Comparison of ENCODE assay signal across 24 cellular contexts in the genomic region with DNA sequence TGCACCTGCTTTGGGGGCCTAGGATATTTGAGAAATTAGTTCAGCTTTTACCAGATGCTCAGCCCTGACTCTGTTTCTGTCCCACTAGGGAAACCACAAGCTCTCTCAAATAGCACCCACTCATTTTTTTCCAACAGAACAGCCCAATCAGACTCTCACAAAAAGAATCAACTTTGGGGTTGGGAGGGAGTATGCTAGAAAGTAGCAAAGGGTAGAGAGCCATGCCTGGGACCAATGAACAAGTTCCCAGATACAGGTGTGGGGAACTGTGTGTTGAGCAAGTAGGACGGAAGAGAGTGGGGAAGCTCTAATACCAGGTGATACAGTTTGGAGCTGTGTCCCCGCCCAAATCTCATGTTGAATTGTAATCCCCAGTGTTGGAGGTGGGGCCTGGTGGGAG. TPM values are rescaled to one million over a fixed set of nuclear protein-coding genes. Genes with fewer than 3 reads are reported as not detected.
DNase-seq lines count a peak whose midpoint lies in the region; ATAC-seq, FAIRE-seq and TF ChIP-seq lines count a peak whose summit lies in the region.
"Had no signal": no experiment of that assay in that cellular context is flagged by ENCODE, and none has a peak within 500 bp of the region (broad histone marks: within the 10 kb centered on the region; RNA-seq: fewer than 3 reads in every experiment).

No MANE protein-coding gene starts in this region.

- H3K4me2 ChIP-seq in KMS-11: peak overlapping the region; percentile 84
- H3K4me2 ChIP-seq in K562 (ENCODE audit: insufficient read depth, low read length): no peak overlapping the region
- H3K4me2 ChIP-seq: A549 had no signal

- no peaks in the 10 kb centered on the region for H3K9me1 ChIP-seq in K562 (ENCODE audit: control insufficient read depth, insufficient read depth, low read length)

- H3K4me3 ChIP-seq in KMS-11 (IDR thresholded peaks at IDR 0.05; ENCODE audit: insufficient read depth, low read depth, low read length) (no peak overlapping the region), K562 (no peak overlapping the region)
- H3K4me3 ChIP-seq: A549 had no signal

- peaks cover 39% of the 10 kb centered on the region for H3K36me3 Mint-ChIP-seq in activated naive CD4-positive, alpha-beta T cell treated with anti-CD3 and anti-CD28 coated beads, Interleukin-2, amount 10 ng/mL, durations not matched to agents 7 days and 5 days

- H3K9ac ChIP-seq in KMS-11: no peak overlapping the region
- H3K9ac ChIP-seq in K562 (ENCODE audit: insufficient read depth in 1 of 2, low read depth in 2 of 2, low read length in 2 of 2): no peak overlapping the region

- TF ChIP-seq CTCF in KMS-11 (conservative IDR thresholded peaks at IDR 0.05; ENCODE audit: low read depth, low read length): no peak
- no peak for TF ChIP-seq CTCF in K562 (IDR thresholded peaks at IDR 0.05 in 2 of 3, conservative IDR thresholded peaks at IDR 0.05 in 1 of 3; ENCODE audit: insufficient read depth in 2 of 3, low read depth in 1 of 3, low read length in 3 of 3)

- peaks cover 2% of the 10 kb centered on the region for H3K9me3 Mint-ChIP-seq in activated naive CD4-positive, alpha-beta T cell treated with anti-CD3 and anti-CD28 coated beads, Interleukin-2, amount 10 ng/mL, durations not matched to agents 7 days and 5 days

- intact Hi-C loops in K562 (cut with micrococcal nuclease): no loop called here

- H4K20me1 ChIP-seq in KMS-11 (ENCODE audit: insufficient read depth): no peaks in the 10 kb centered on the region
- H4K20me1 ChIP-seq in K562 (replicated peaks; ENCODE audit: control insufficient read depth, insufficient read depth, low read length): 0 out of 2 replicates have a peak, but pooled peaks cover 4% of the 10 kb centered on the region

- H3K4me1 Mint-ChIP-seq in activated naive CD4-positive, alpha-beta T cell treated with anti-CD3 and anti-CD28 coated beads, Interleukin-2, amount 10 ng/mL, durations not matched to agents 7 days and 5 days: no peaks in the 10 kb centered on the region

- FAIRE-seq in K562 (lab: Jason Lieb, UNC): peak; percentile 29
- FAIRE-seq: A549, G401.6 had no signal

- H3K27ac Mint-ChIP-seq in activated naive CD4-positive, alpha-beta T cell treated with anti-CD3 and anti-CD28 coated beads, Interleukin-2, amount 10 ng/mL, durations not matched to agents 7 days and 5 days: peak overlapping the region; percentile 39

- TF ChIP-seq EP300 in K562 (IDR thresholded peaks at IDR 0.05; ENCODE audit: low read length): no peak

- no peak overlapping the region for H3K4me3 Mint-ChIP-seq in activated naive CD4-positive, alpha-beta T cell treated with anti-CD3 and anti-CD28 coated beads, Interleukin-2, amount 10 ng/mL, durations not matched to agents 7 days and 5 days
- H3K4me3 Mint-ChIP-seq: CD4-positive, alpha-beta memory T cell had no signal

- no peak for TF ChIP-seq RAD21 in K562 (CRISPR knock-in tag; conservative IDR thresholded peaks at IDR 0.05 in 1 of 2, IDR thresholded peaks at IDR 0.05 in 1 of 2)

- peak overlapping the region; percentile 44; the same call in 1 of the 2 replicates for H2AFZ ChIP-seq in KMS-11 (ENCODE audit: low read depth)
- H2AFZ ChIP-seq in K562 (ENCODE audit: low read depth, low read length): no peak overlapping the region

- CTCF ChIA-PET in activated naive CD4-positive, alpha-beta T cell treated with anti-CD3 and anti-CD28 coated beads, Interleukin-2, amount 10 ng/mL, durations not matched to agents 7 days and 5 days (lab: Charles Lee): no interaction called here
- CTCF ChIA-PET in K562 (lab: Yijun Ruan, JAX; ENCODE audit: low intra/inter-chr PET ratio): no interaction called here

- 100% methylated on average over 2 of the region's 2 CpGs for WGBS in K562 (ENCODE audit: insufficient coverage, low coverage, missing lambda C conversion rate)

- H3K27ac ChIP-seq in KMS-11: peak overlapping the region; percentile 36; the same call in 1 of the 2 replicates
- no peak overlapping the region for H3K27ac ChIP-seq in K562 (ENCODE audit: extremely low read depth, low read depth, low read length)
- H3K27ac ChIP-seq: A549, RWPE1 had no signal

- in situ Hi-C loops in K562 (cut with MboI): no loop called here

- POLR2A ChIA-PET in K562 (lab: Yijun Ruan, JAX): interaction anchor here (0.6 kb wide), 2 partner anchors 41 to 49 kb away, joined by 3 read pairs; a partner anchor contains a TSS

- H3K27me3 Mint-ChIP-seq in activated naive CD4-positive, alpha-beta T cell treated with anti-CD3 and anti-CD28 coated beads, Interleukin-2, amount 10 ng/mL, durations not matched to agents 7 days and 5 days: no peaks in the 10 kb centered on the region
- H3K27me3 Mint-ChIP-seq: CD4-positive, alpha-beta memory T cell had no signal

- no TSS peak for BruUV-seq in K562 (replicated peaks; lab: Mats Ljungman, UMichigan)

- no peak; the same call in 2 of the 3 replicates for ATAC-seq in K562
- ATAC-seq in HG03108 (IDR thresholded peaks at IDR 0.05; ENCODE audit: unreplicated experiment): no peak
- ATAC-seq: A549, Panc1 had no signal

- H3K36me3 ChIP-seq in KMS-11 (ENCODE audit: insufficient read depth) (no peaks in the 10 kb centered on the region), K562 (ENCODE audit: control insufficient read depth, insufficient read depth, low read length) (peaks cover 28% of the 10 kb centered on the region)

- H3K27me3 ChIP-seq in KMS-11 (ENCODE audit: insufficient read depth, low read depth) (no peaks in the 10 kb centered on the region), K562 (ENCODE audit: control insufficient read depth in 2 of 2, insufficient read depth in 2 of 2, low read length in 2 of 2) (no peaks in the 10 kb centered on the region)

- peaks cover 44% of the 10 kb centered on the region for H3K4me1 ChIP-seq in KMS-11 (ENCODE audit: low read depth, poor library complexity, severe bottlenecking)
- H3K4me1 ChIP-seq in K562 (replicated peaks in 1 of 2; ENCODE audit: control insufficient read depth in 2 of 2, insufficient read depth in 2 of 2, low read length in 2 of 2): peaks cover 2 to 5% of the 10 kb centered on the region in 2 experiments; a peak in 4 of 5 replicates
- H3K4me1 ChIP-seq: A549 had no signal

- TF ChIP-seq POLR2A in K562 (conservative IDR thresholded peaks at IDR 0.05): no peak

- no peaks in the 10 kb centered on the region for H3K79me2 ChIP-seq in KMS-11 (ENCODE audit: insufficient read depth, low read depth)
- no peaks in the 10 kb centered on the region for H3K79me2 ChIP-seq in K562 (ENCODE audit: control insufficient read depth, insufficient read depth, low read length)

- DNase-seq in activated naive CD4-positive, alpha-beta T cell treated with anti-CD3 and anti-CD28 coated beads, Interleukin-2, amount 10 ng/mL, durations not matched to agents 7 days and 5 days: no peak
- no peak for DNase-seq in activated naive CD4-positive, alpha-beta T cell (lab: John Stamatoyannopoulos, UW)
- no peak for DNase-seq in K562 (ENCODE audit: extremely low read depth in 1 of 4, low spot score in 3 of 4)
- DNase-seq in NCI-H524 (lab: John Stamatoyannopoulos, UW): no peak
- DNase-seq in OCI-M2 (lab: John Stamatoyannopoulos, UW; ENCODE audit: unreplicated experiment): no peak
- DNase-seq: C1 segment of cervical spinal cord; CD4-positive, alpha-beta memory T cell; COR-L47; IMR-90; NCI-H1092; NCI-H1417 treated with DMSO at 0.1 percent for 48 hours; NCI-H1694 treated with DMSO at 0.1 percent for 48 hours; NCI-H345; NCI-H510A treated with DMSO at 0.1 percent for 48 hours; NCI-H748 treated with DMSO at 0.1 percent for 48 hours; SHP77; T-helper 1 cell had no signal

- H3K9me3 ChIP-seq in K562 (replicated peaks; ENCODE audit: control insufficient read depth, insufficient read depth, low read depth, low read length): no peaks in the 10 kb centered on the region
- H3K9me3 ChIP-seq: A549 had no signal

RNA-seq across cellular contexts. Expression of a gene that starts 41.1 kb away (rescaled TPM):
- 100 and 148 TPM in 2 replicates for total RNA-seq in K562 (2011; cell fraction: chromatin; rRNA removed; ENCODE audit: low replicate concordance)
- total RNA-seq in K562 (2011; cell fraction: nucleolus; rRNA removed): 31.2 and 37.6 TPM in 2 replicates
- 33.7 and 43.8 TPM in 2 replicates for total RNA-seq in K562 (2011; cell fraction: nucleoplasm; rRNA removed)
- 1.9 and 4.6 TPM in 2 replicates for total RNA-seq in K562 (2014; rRNA removed)
- 5.4 and 8.1 TPM in 2 replicates for total RNA-seq in K562 (2014; rRNA removed; fragmentation: Illumina TruSeq; extraction: Trizol)
- total RNA-seq in K562 (2015; rRNA removed; fragmentation: Illumina TruSeq; extraction: Trizol): 4.1 and 4.9 TPM in 2 replicates
- total RNA-seq in K562 (2021): 5.9 and 6.7 TPM in 2 replicates
- 7.3 and 9.0 TPM in 2 replicates for polyA plus RNA-seq in K562 (2011; rRNA removed)
- polyA plus RNA-seq in K562 (2011; cell fraction: cytosol; rRNA removed): 2.8 and 4.2 TPM in 2 replicates
- 26.4 and 34.2 TPM in 2 replicates for polyA plus RNA-seq in K562 (2011; cell fraction: nucleus; rRNA removed)
- 3.8 and 6.0 TPM in 2 replicates for polyA plus RNA-seq in K562 (2012)
- 4.5 and 4.9 TPM in 2 replicates for polyA plus RNA-seq in K562 (2014; fragmentation: Illumina TruSeq; extraction: Trizol)
- 1 to 10 TPM; 1.1 to 1.2 TPM for polyA plus RNA-seq in K562 (2014; fragmentation: Nextera tagmentation; extraction: Ambion mirVana)
- polyA plus RNA-seq in K562 (2014; rRNA removed): 5.1 and 6.7 TPM in 2 replicates
- 25.1 and 26.9 TPM in 2 replicates for polyA minus RNA-seq in K562 (2011; rRNA and poly(A)+ RNA removed)
- polyA minus RNA-seq in K562 (2011; cell fraction: cytosol; rRNA and poly(A)+ RNA removed): 3.0 TPM in 2 replicates
- polyA minus RNA-seq in K562 (2011; cell fraction: nucleus; rRNA and poly(A)+ RNA removed): 16.6 and 19.3 TPM in 2 replicates

RNA-seq across cellular contexts. Expression of a gene that starts 41.3 kb away (rescaled TPM):
- total RNA-seq in K562 (2011; cell fraction: chromatin; rRNA removed; ENCODE audit: low replicate concordance): 560 and 600 TPM in 2 replicates
- total RNA-seq in K562 (2011; cell fraction: nucleolus; rRNA removed): 526 and 569 TPM in 2 replicates
- 1,166 and 1,811 TPM in 2 replicates for total RNA-seq in K562 (2011; cell fraction: nucleoplasm; rRNA removed)
- total RNA-seq in K562 (2014; rRNA removed): 2,206 and 2,540 TPM in 2 replicates
- total RNA-seq in K562 (2014; rRNA removed; fragmentation: Illumina TruSeq; extraction: Trizol): 2,267 and 2,674 TPM in 2 replicates
- 2,745 and 2,768 TPM in 2 replicates for total RNA-seq in K562 (2015; rRNA removed; fragmentation: Illumina TruSeq; extraction: Trizol)
- total RNA-seq in K562 (2021): 1,153 and 1,212 TPM in 2 replicates
- polyA plus RNA-seq in K562 (2011; rRNA removed): 1,586 and 1,654 TPM in 2 replicates
- 1,514 and 1,625 TPM in 2 replicates for polyA plus RNA-seq in K562 (2011; cell fraction: cytosol; rRNA removed)
- polyA plus RNA-seq in K562 (2011; cell fraction: nucleus; rRNA removed): 535 and 616 TPM in 2 replicates
- 1,939 and 1,982 TPM in 2 replicates for polyA plus RNA-seq in K562 (2012)
- polyA plus RNA-seq in K562 (2014; fragmentation: Illumina TruSeq; extraction: Trizol): 3,464 and 4,241 TPM in 2 replicates
- polyA plus RNA-seq in K562 (2014; fragmentation: Nextera tagmentation; extraction: Ambion mirVana): 100 to 1,000 TPM; 790 to 918 TPM
- 3,280 and 3,385 TPM in 2 replicates for polyA plus RNA-seq in K562 (2014; rRNA removed)
- 710 and 903 TPM in 2 replicates for polyA minus RNA-seq in K562 (2011; rRNA and poly(A)+ RNA removed)
- polyA minus RNA-seq in K562 (2011; cell fraction: cytosol; rRNA and poly(A)+ RNA removed): 532 and 573 TPM in 2 replicates
- 291 and 482 TPM in 2 replicates for polyA minus RNA-seq in K562 (2011; cell fraction: nucleus; rRNA and poly(A)+ RNA removed)

RNA-seq across cellular contexts. Expression of a gene that starts 47.3 kb away (rescaled TPM):
- not detected in 2 replicates for total RNA-seq in K562 (2011; cell fraction: chromatin; rRNA removed; ENCODE audit: low replicate concordance)
- not detected in 2 replicates for total RNA-seq in K562 (2011; cell fraction: nucleolus; rRNA removed)
- not detected in 2 replicates for total RNA-seq in K562 (2011; cell fraction: nucleoplasm; rRNA removed)
- total RNA-seq in K562 (2014; rRNA removed) (not detected in 2 replicates), K562 (2014; rRNA removed; fragmentation: Illumina TruSeq; extraction: Trizol) (not detected in 2 replicates), K562 (2015; rRNA removed; fragmentation: Illumina TruSeq; extraction: Trizol) (not detected in 2 replicates), K562 (2021) (not detected in 2 replicates)
- polyA plus RNA-seq in K562 (2011; rRNA removed) (0.05 TPM in 1 of 2 replicates, not detected in the other), K562 (2014; fragmentation: Illumina TruSeq; extraction: Trizol) (not detected in 2 replicates), K562 (2014; fragmentation: Nextera tagmentation; extraction: Ambion mirVana) (not detected), K562 (2014; rRNA removed) (0.07 TPM in 1 of 2 replicates, not detected in the other)
- polyA plus RNA-seq in K562 (2011; cell fraction: cytosol; rRNA removed): not detected in 2 replicates
- polyA plus RNA-seq in K562 (2011; cell fraction: nucleus; rRNA removed): not detected in 2 replicates
- 0.07 TPM in 1 of 2 replicates, not detected in the other for polyA plus RNA-seq in K562 (2012)
- polyA minus RNA-seq in K562 (2011; rRNA and poly(A)+ RNA removed): not detected in 2 replicates
- polyA minus RNA-seq in K562 (2011; cell fraction: cytosol; rRNA and poly(A)+ RNA removed): not detected in 2 replicates
- polyA minus RNA-seq in K562 (2011; cell fraction: nucleus; rRNA and poly(A)+ RNA removed): not detected in 2 replicates
- total RNA-seq: CD4-positive, alpha-beta memory T cell; SK-MEL-5 had no signal
- polyA plus RNA-seq: CD4-positive, alpha-beta memory T cell had no signal
